ENCODE assay signal across 8 cellular contexts in genomic region chr6:80638222-80639055, GRCh38.
DNase-seq lines count a peak whose midpoint lies in the region; ATAC-seq and TF ChIP-seq lines count a peak whose summit lies in the region.

No MANE protein-coding gene starts in this region.

- DNase-seq in 8988T (peak; percentile 5), NCI-H226 (peak; percentile 83), brain pericyte (ENCODE audit: low read depth, low spot score) (peak; percentile 63), medulla oblongata (ENCODE audit: extremely low spot score) (peak; percentile 44), cerebellum (ENCODE audit: low spot score) (no peak)
- no peak for DNase-seq in activated T-cell treated with anti-CD3 and anti-CD28 coated beads, Interleukin-2, amount 50 U/mL, for 1 hour

- ATAC-seq in GM18505 (IDR thresholded peaks at IDR 0.05; ENCODE audit: unreplicated experiment) = peak; percentile 85
- peak; percentile 76 for ATAC-seq in HG03135 (IDR thresholded peaks at IDR 0.05; ENCODE audit: unreplicated experiment)

- no peak for TF ChIP-seq POLR2A in GM18505 (IDR thresholded peaks at IDR 0.05; ENCODE audit: borderline replicate concordance, extremely low read depth, insufficient read depth, insufficient read length)

Comparison
In these comparisons a context has a peak if more than half of its experiments do, and no peak if none do; other contexts are left out.
1. DNase-seq: peak in 8988T (single experiment), NCI-H226 (single experiment), brain pericyte (single experiment) and medulla oblongata (single experiment); none in activated T-cell treated with anti-CD3 and anti-CD28 coated beads, Interleukin-2, amount 50 U/mL, for 1 hour (single experiment) and cerebellum (single experiment).